Comparison of ENCODE assay signal across 7 cellular contexts in the genomic region with DNA sequence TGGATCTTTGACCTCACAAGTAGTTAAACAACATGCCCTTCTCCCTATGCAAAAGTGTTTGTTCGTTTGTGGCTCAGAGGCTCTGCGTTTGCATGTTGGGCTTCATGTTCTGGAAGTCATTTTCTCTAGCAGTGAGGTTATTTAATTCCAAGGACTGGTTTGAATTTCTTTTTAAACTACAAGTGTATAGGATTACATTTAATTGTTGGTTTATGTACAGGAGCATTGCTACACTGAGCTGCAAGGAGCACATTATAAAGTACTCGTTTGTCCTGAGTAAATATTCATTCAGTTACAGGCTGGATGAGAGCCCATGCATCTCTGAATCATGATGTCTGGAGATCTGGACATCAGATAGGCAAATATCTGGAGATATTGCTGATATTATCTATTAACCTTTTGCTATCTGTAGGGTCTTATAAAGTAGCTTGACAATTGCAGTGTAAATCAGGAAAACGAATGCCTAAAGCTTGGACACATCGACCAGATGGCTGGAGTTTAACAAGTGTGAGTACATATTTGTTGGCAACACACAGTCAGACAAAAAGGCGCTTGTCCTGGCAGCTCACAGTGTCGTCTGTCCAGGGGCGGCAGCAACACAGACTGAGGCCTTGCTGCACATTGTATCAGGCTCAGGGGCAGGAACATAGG.
A peak's percentile ranks its signal among the peaks of the same experiment; 100 is the strongest.
DNase-seq lines count a peak whose midpoint lies in the region; ATAC-seq and TF ChIP-seq lines count a peak whose summit lies in the region.

No MANE protein-coding gene starts in this region.

- peaks cover 0 to 11% of the 10 kb centered on the region in 2 experiments; a peak in 1 of 4 replicates for H3K4me1 ChIP-seq in HCT116 (ENCODE audit: control insufficient read depth in 1 of 2, insufficient read depth in 2 of 2, low read length in 2 of 2)
- H3K4me1 ChIP-seq in heart left ventricle, result peaks cover 0 to 15% (median 0%) of the 10 kb centered on the region in 12 donors

- H3K36me3 ChIP-seq in HCT116 (ENCODE audit: control insufficient read depth in 1 of 2, insufficient read depth in 2 of 2, low read length in 2 of 2) (no peaks in the 10 kb centered on the region), heart left ventricle (no peaks in the 10 kb centered on the region)

- BruUV-seq in HCT116 (replicated peaks; lab: Mats Ljungman, UMichigan), result no TSS peak

- TF ChIP-seq POLR2A in HCT116 (IDR thresholded peaks at IDR 0.05; ENCODE audit: borderline replicate concordance, extremely low read depth, insufficient read depth, insufficient read length) (no peak), heart left ventricle (IDR thresholded peaks at IDR 0.05) (no peak)

- peak overlapping the region; percentile 19 for H2AFZ ChIP-seq in HCT116 (ENCODE audit: low read depth, low read length, poor library complexity, severe bottlenecking)

- CTCF ChIA-PET in HCT116 (lab: Charles Lee), result no interaction called here

- no peak for TF ChIP-seq CTCF in HCT116 (IDR thresholded peaks at IDR 0.05 in 2 of 3, conservative IDR thresholded peaks at IDR 0.05 in 1 of 3; ENCODE audit: borderline replicate concordance in 1 of 3, insufficient read depth in 1 of 3, low read depth in 2 of 3, low read length in 2 of 3)
- no peak for TF ChIP-seq CTCF in heart left ventricle (IDR thresholded peaks at IDR 0.05)

- no peaks in the 10 kb centered on the region for H3K27me3 ChIP-seq in HCT116 (ENCODE audit: insufficient read depth, low read length)
- H3K27me3 ChIP-seq in heart left ventricle, result no peaks in the 10 kb centered on the region

- intact Hi-C loops in HCT116 (cut with micrococcal nuclease), result no loop called here
- intact Hi-C loops in heart left ventricle (cut with DNase I), result loop anchor here in 3 of 10 donors (10.0 kb wide), 2 partner anchors 289 to 401 kb away; no protein-coding TSS in a partner anchor

- peak overlapping the region; percentile 11; the same call in 1 of the 2 replicates for H3K4me2 ChIP-seq in HCT116 (ENCODE audit: low read length)

- H3K9me2 ChIP-seq in HCT116 (ENCODE audit: insufficient read depth), result no peaks in the 10 kb centered on the region

- peak; percentile 36; the same call in 1 of the 2 replicates for ATAC-seq in HCT116
- peak in 3 of 4 donors; percentile 31 to 79 (median 32) for ATAC-seq in heart left ventricle
- no peak for ATAC-seq in GM18511 (IDR thresholded peaks at IDR 0.05; ENCODE audit: unreplicated experiment)
- ATAC-seq in GM21367 (IDR thresholded peaks at IDR 0.05; ENCODE audit: unreplicated experiment), result no peak

- H3K9me3 ChIP-seq in HCT116 (ENCODE audit: control insufficient read depth in 1 of 2, insufficient read depth in 1 of 2, low read depth in 1 of 2, low read length in 2 of 2), result no peaks in the 10 kb centered on the region
- no peaks in the 10 kb centered on the region for H3K9me3 ChIP-seq in heart left ventricle

- WGBS in heart left ventricle, 4 donors, result 73 to 77% (median 75%) methylated on average over 8 of the region's 8 CpGs

- H4K20me1 ChIP-seq in HCT116 (ENCODE audit: insufficient read depth), result no peaks in the 10 kb centered on the region

- H3K4me3 ChIP-seq in HCT116 (replicated peaks in 1 of 2; ENCODE audit: low read depth in 1 of 2, low read length in 2 of 2), result no peak overlapping the region
- no peak overlapping the region for H3K4me3 ChIP-seq in heart left ventricle

- H3K27ac ChIP-seq in HCT116 (ENCODE audit: low read depth, low read length), result no peak overlapping the region
- peak overlapping the region in 6 of 12 donors; percentile 8 to 64 (median 34) for H3K27ac ChIP-seq in heart left ventricle
- H3K27ac ChIP-seq in substantia nigra (ENCODE audit: low read depth, low read length, poor library complexity, severe bottlenecking), result peak overlapping the region; percentile 1

- RAD21 ChIA-PET in HCT116 (lab: Charles Lee; ENCODE audit: low non-redundant PET in 1 of 2, low total read pairs in 2 of 2, uncharacterized antibody in 2 of 2, unreplicated experiment in 2 of 2), result no interaction called here

- POLR2A ChIA-PET in HCT116 (lab: Charles Lee), result no interaction called here

- no peaks in the 10 kb centered on the region for H3K79me2 ChIP-seq in HCT116 (ENCODE audit: insufficient read depth, low read length)

- no peak for TF ChIP-seq RAD21 in HCT116 (IDR thresholded peaks at IDR 0.05; ENCODE audit: low read depth)

- no peak for DNase-seq in HCT116 (ENCODE audit: low read depth, low spot score)
- peak; percentile 81 for DNase-seq in RPMI7951 (ENCODE audit: low read depth)
- peak in 1 of 5 donors; percentile 56 for DNase-seq in heart left ventricle
- DNase-seq in substantia nigra (lab: John Stamatoyannopoulos, UW), result peak in 22 of 49 donors; percentile 2 to 60 (median 21)
- DNase-seq in HUDEP-2 (lab: John Stamatoyannopoulos, UW; ENCODE audit: unreplicated experiment in 76 of 76), result no peak

- no peak overlapping the region for H3K9ac ChIP-seq in HCT116 (ENCODE audit: low read length)

TF ChIP-seq in HCT116, 20 proteins besides CTCF, POLR2A, EP300 and RAD21:
- TF ChIP-seq ZBTB33 (IDR thresholded peaks at IDR 0.05; ENCODE audit: extremely low read depth, insufficient replicate concordance, low read length) (no peak), ZNF274 (IDR thresholded peaks at IDR 0.05; ENCODE audit: low read depth, low read length) (no peak), JUND (IDR thresholded peaks at IDR 0.05) (no peak), EZH2 (IDR thresholded peaks at IDR 0.05) (no peak), CBX3 (IDR thresholded peaks at IDR 0.05; ENCODE audit: low read depth) (no peak), SIN3A (IDR thresholded peaks at IDR 0.05; ENCODE audit: low read depth) (no peak), SRF (IDR thresholded peaks at IDR 0.05; ENCODE audit: low read depth) (no peak), EZH2phosphoT487 (IDR thresholded peaks at IDR 0.05; ENCODE audit: borderline replicate concordance) (no peak), CEBPB (IDR thresholded peaks at IDR 0.05; ENCODE audit: low read depth) (no peak), REST (IDR thresholded peaks at IDR 0.05; ENCODE audit: low read depth) (no peak), YY1 (IDR thresholded peaks at IDR 0.05; ENCODE audit: extremely low read depth, insufficient replicate concordance, low read depth, low read length) (no peak), TCF7L2 (IDR thresholded peaks at IDR 0.05; ENCODE audit: borderline replicate concordance, extremely low read depth, insufficient read depth, insufficient read length) (no peak), EGR1 (IDR thresholded peaks at IDR 0.05; ENCODE audit: low read depth) (no peak), SP1 (IDR thresholded peaks at IDR 0.05; ENCODE audit: low read depth) (no peak)

Comparison
In these comparisons a context has a peak if more than half of its experiments do, and no peak if none do; other contexts are left out.
1. ATAC-seq: peak in HCT116 (single experiment) and heart left ventricle (3 of 4); none in GM18511 (single experiment) and GM21367 (single experiment).